1 cellular context compared by ENCODE assay signal in genomic region chr2:183057333-183057985, GRCh38.
TF ChIP-seq lines count a peak whose summit lies in the region.

No MANE protein-coding gene starts in this region.

TF ChIP-seq in K562, 482 proteins besides CTCF, POLR2A, EP300 and RAD21 (continued from another document):
- TF ChIP-seq, protein P1, sequence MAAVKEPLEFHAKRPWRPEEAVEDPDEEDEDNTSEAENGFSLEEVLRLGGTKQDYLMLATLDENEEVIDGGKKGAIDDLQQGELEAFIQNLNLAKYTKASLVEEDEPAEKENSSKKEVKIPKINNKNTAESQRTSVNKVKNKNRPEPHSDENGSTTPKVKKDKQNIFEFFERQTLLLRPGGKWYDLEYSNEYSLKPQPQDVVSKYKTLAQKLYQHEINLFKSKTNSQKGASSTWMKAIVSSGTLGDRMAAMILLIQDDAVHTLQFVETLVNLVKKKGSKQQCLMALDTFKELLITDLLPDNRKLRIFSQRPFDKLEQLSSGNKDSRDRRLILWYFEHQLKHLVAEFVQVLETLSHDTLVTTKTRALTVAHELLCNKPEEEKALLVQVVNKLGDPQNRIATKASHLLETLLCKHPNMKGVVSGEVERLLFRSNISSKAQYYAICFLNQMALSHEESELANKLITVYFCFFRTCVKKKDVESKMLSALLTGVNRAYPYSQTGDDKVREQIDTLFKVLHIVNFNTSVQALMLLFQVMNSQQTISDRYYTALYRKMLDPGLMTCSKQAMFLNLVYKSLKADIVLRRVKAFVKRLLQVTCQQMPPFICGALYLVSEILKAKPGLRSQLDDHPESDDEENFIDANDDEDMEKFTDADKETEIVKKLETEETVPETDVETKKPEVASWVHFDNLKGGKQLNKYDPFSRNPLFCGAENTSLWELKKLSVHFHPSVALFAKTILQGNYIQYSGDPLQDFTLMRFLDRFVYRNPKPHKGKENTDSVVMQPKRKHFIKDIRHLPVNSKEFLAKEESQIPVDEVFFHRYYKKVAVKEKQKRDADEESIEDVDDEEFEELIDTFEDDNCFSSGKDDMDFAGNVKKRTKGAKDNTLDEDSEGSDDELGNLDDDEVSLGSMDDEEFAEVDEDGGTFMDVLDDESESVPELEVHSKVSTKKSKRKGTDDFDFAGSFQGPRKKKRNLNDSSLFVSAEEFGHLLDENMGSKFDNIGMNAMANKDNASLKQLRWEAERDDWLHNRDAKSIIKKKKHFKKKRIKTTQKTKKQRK (IDR thresholded peaks at IDR 0.05; ENCODE audit: borderline replicate concordance, low read depth, low read length) = no peak
- TF ChIP-seq HIVEP1 (CRISPR knock-in tag; IDR thresholded peaks at IDR 0.05) (no peak), ESRRA (IDR thresholded peaks at IDR 0.05; ENCODE audit: borderline replicate concordance, low read depth) (no peak), PHB2 (IDR thresholded peaks at IDR 0.05; ENCODE audit: low read depth) (no peak), TCFL5 (CRISPR knock-in tag; conservative IDR thresholded peaks at IDR 0.05) (no peak), CTCFL (IDR thresholded peaks at IDR 0.05; ENCODE audit: borderline replicate concordance, insufficient read depth, low read depth, low read length, poor library complexity, severe bottlenecking) (no peak), ZNF609 (CRISPR knock-in tag; IDR thresholded peaks at IDR 0.05; ENCODE audit: borderline replicate concordance) (no peak), SMAD2 (IDR thresholded peaks at IDR 0.05; ENCODE audit: low read depth, low read length) (no peak), TCF7L2 (IDR thresholded peaks at IDR 0.05; ENCODE audit: low read depth, low read length) (no peak), HDAC8 (tag; IDR thresholded peaks at IDR 0.05) (no peak), STAT5B (CRISPR knock-in tag; IDR thresholded peaks at IDR 0.05) (no peak), HNRNPK (IDR thresholded peaks at IDR 0.05; ENCODE audit: low read depth, low read length, poor library complexity, severe bottlenecking) (no peak), TAL1 (IDR thresholded peaks at IDR 0.05) (no peak), XRCC5 (IDR thresholded peaks at IDR 0.05; ENCODE audit: low read depth, low read length) (no peak)
- TF ChIP-seq, protein P2, sequence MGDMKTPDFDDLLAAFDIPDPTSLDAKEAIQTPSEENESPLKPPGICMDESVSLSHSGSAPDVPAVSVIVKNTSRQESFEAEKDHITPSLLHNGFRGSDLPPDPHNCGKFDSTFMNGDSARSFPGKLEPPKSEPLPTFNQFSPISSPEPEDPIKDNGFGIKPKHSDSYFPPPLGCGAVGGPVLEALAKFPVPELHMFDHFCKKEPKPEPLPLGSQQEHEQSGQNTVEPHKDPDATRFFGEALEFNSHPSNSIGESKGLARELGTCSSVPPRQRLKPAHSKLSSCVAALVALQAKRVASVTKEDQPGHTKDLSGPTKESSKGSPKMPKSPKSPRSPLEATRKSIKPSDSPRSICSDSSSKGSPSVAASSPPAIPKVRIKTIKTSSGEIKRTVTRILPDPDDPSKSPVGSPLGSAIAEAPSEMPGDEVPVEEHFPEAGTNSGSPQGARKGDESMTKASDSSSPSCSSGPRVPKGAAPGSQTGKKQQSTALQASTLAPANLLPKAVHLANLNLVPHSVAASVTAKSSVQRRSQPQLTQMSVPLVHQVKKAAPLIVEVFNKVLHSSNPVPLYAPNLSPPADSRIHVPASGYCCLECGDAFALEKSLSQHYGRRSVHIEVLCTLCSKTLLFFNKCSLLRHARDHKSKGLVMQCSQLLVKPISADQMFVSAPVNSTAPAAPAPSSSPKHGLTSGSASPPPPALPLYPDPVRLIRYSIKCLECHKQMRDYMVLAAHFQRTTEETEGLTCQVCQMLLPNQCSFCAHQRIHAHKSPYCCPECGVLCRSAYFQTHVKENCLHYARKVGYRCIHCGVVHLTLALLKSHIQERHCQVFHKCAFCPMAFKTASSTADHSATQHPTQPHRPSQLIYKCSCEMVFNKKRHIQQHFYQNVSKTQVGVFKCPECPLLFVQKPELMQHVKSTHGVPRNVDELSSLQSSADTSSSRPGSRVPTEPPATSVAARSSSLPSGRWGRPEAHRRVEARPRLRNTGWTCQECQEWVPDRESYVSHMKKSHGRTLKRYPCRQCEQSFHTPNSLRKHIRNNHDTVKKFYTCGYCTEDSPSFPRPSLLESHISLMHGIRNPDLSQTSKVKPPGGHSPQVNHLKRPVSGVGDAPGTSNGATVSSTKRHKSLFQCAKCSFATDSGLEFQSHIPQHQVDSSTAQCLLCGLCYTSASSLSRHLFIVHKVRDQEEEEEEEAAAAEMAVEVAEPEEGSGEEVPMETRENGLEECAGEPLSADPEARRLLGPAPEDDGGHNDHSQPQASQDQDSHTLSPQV (IDR thresholded peaks at IDR 0.05) = no peak
